In the genomic region with DNA sequence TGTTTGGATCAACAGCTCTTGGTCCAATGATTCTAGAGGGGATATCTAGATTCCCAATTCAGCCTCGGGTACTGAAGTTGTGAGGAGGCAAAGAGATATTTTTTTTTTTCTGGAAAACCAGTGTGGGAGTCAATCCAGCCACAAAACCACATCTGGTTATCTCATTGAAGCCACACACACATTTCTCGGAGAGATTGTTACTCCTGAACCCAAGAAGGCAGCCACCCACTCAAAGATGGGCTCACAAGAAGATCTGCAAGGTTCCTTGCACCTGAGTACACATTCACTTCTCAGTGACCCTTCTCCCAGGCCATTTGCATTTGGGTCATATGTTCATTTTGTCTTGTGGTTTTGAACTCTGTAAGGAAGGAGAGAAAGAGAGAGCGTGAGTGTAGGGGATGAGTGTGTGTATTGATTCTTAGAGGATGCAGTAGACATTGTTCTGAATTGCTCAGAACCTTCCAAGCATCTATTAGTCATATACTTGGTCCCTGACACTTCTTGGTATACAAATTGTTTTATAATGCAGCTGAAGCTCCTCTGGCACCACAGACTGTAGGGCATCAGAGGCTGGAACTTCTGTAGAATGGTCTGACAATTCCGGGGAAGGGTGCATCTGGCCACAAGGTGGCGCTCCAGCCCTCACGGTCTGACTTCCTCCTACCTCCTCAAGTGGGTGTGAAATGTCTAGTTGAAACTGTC, we compare ENCODE assay signal across 1 cellular context.
TF ChIP-seq lines count a peak whose summit lies in the region.

No MANE protein-coding gene starts in this region.

TF ChIP-seq in K562, 482 proteins besides CTCF, POLR2A, EP300 and RAD21 (continued from another document and continues in another):
- TF ChIP-seq ZNF589 (CRISPR knock-in tag; IDR thresholded peaks at IDR 0.05; ENCODE audit: low read depth), result peak; percentile 81
- TF ChIP-seq ZBTB49 (CRISPR knock-in tag; IDR thresholded peaks at IDR 0.05; ENCODE audit: borderline replicate concordance), result no peak
- TF ChIP-seq, protein P1, sequence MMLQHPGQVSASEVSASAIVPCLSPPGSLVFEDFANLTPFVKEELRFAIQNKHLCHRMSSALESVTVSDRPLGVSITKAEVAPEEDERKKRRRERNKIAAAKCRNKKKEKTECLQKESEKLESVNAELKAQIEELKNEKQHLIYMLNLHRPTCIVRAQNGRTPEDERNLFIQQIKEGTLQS (IDR thresholded peaks at IDR 0.05), result no peak
- TF ChIP-seq, protein P1 (CRISPR knock-in tag; conservative IDR thresholded peaks at IDR 0.05), result no peak
- TF ChIP-seq, protein P2, sequence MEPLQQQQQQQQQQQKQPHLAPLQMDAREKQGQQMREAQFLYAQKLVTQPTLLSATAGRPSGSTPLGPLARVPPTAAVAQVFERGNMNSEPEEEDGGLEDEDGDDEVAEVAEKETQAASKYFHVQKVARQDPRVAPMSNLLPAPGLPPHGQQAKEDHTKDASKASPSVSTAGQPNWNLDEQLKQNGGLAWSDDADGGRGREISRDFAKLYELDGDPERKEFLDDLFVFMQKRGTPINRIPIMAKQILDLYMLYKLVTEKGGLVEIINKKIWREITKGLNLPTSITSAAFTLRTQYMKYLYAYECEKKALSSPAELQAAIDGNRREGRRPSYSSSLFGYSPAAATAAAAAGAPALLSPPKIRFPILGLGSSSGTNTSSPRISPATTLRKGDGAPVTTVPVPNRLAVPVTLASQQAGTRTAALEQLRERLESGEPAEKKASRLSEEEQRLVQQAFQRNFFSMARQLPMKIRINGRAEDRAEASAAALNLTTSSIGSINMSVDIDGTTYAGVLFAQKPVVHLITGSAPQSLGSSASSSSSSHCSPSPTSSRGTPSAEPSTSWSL (CRISPR knock-in tag; IDR thresholded peaks at IDR 0.05; ENCODE audit: borderline replicate concordance), result no peak
- TF ChIP-seq C11orf30 (IDR thresholded peaks at IDR 0.05; ENCODE audit: low read depth), result no peak
- no peak for TF ChIP-seq SMAD1 (IDR thresholded peaks at IDR 0.05; ENCODE audit: low read depth, low read length, partially characterized antibody)
- 0 out of 2 replicates have a peak, but pooled peaks have one; percentile 33 for TF ChIP-seq ZNF592 (IDR thresholded peaks at IDR 0.05)
- peak in 1 of 2 experiments; percentile 42; a peak in 1 of 4 replicates for TF ChIP-seq FOXK2 (conservative IDR thresholded peaks at IDR 0.05 in 1 of 2, IDR thresholded peaks at IDR 0.05 in 1 of 2; ENCODE audit: low read depth in 2 of 2)
- no peak for TF ChIP-seq GMEB1 (CRISPR knock-in tag; IDR thresholded peaks at IDR 0.05)
- TF ChIP-seq DACH1 (IDR thresholded peaks at IDR 0.05; ENCODE audit: partially characterized antibody), result no peak
- TF ChIP-seq ZBTB8A (IDR thresholded peaks at IDR 0.05; ENCODE audit: partially characterized antibody), result no peak
- TF ChIP-seq NFATC3 (IDR thresholded peaks at IDR 0.05), result no peak
- TF ChIP-seq SRSF7 (optimal IDR thresholded peaks at IDR 0.05; ENCODE audit: low read depth, low read length), result no peak
- TF ChIP-seq HIVEP1 (CRISPR knock-in tag; IDR thresholded peaks at IDR 0.05), result no peak
- TF ChIP-seq, protein P3, sequence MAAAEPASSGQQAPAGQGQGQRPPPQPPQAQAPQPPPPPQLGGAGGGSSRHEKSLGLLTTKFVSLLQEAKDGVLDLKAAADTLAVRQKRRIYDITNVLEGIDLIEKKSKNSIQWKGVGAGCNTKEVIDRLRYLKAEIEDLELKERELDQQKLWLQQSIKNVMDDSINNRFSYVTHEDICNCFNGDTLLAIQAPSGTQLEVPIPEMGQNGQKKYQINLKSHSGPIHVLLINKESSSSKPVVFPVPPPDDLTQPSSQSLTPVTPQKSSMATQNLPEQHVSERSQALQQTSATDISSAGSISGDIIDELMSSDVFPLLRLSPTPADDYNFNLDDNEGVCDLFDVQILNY (CRISPR knock-in tag; IDR thresholded peaks at IDR 0.05), result no peak
- TF ChIP-seq NR2C2 (CRISPR knock-in tag; IDR thresholded peaks at IDR 0.05), result no peak
- TF ChIP-seq NR2C2 (tag; IDR thresholded peaks at IDR 0.05), result peak; percentile 27; the same call in 1 of the 2 replicates
- no peak for TF ChIP-seq TEAD2 (tag; IDR thresholded peaks at IDR 0.05)
- TF ChIP-seq SPI1 (IDR thresholded peaks at IDR 0.05; ENCODE audit: borderline replicate concordance, low read depth, low read length), result peak; percentile 78
- no peak for TF ChIP-seq STAT6 (CRISPR knock-in tag; IDR thresholded peaks at IDR 0.05)
- TF ChIP-seq FOXO4 (CRISPR knock-in tag; IDR thresholded peaks at IDR 0.05), result no peak
- TF ChIP-seq ETV5 (CRISPR knock-in tag; IDR thresholded peaks at IDR 0.05; ENCODE audit: low read depth), result no peak
- no peak for TF ChIP-seq HDGF (IDR thresholded peaks at IDR 0.05)
- TF ChIP-seq CTCFL (IDR thresholded peaks at IDR 0.05; ENCODE audit: borderline replicate concordance, insufficient read depth, low read depth, low read length, poor library complexity, severe bottlenecking), result peak; percentile 69
- no peak for TF ChIP-seq ZNF224 (CRISPR knock-in tag; IDR thresholded peaks at IDR 0.05)
- TF ChIP-seq ZNF668 (CRISPR knock-in tag; IDR thresholded peaks at IDR 0.05), result no peak
- TF ChIP-seq MAZ (CRISPR knock-in tag; conservative IDR thresholded peaks at IDR 0.05 in 1 of 2, IDR thresholded peaks at IDR 0.05 in 1 of 2), result no peak; a peak in 1 of 4 replicates
- no peak for TF ChIP-seq THRA (IDR thresholded peaks at IDR 0.05)
- TF ChIP-seq SIN3A (IDR thresholded peaks at IDR 0.05; ENCODE audit: borderline replicate concordance in 2 of 2, control insufficient read depth in 1 of 2, low read depth in 2 of 2, low read length in 2 of 2), result no peak
- TF ChIP-seq STAT5A (IDR thresholded peaks at IDR 0.05; ENCODE audit: borderline replicate concordance, low read length), result peak; percentile 81
- TF ChIP-seq MLX (CRISPR knock-in tag; conservative IDR thresholded peaks at IDR 0.05), result no peak
- TF ChIP-seq ESRRB (CRISPR knock-in tag; IDR thresholded peaks at IDR 0.05; ENCODE audit: borderline replicate concordance), result no peak
